8 cellular contexts compared by ENCODE assay signal in the genomic region with DNA sequence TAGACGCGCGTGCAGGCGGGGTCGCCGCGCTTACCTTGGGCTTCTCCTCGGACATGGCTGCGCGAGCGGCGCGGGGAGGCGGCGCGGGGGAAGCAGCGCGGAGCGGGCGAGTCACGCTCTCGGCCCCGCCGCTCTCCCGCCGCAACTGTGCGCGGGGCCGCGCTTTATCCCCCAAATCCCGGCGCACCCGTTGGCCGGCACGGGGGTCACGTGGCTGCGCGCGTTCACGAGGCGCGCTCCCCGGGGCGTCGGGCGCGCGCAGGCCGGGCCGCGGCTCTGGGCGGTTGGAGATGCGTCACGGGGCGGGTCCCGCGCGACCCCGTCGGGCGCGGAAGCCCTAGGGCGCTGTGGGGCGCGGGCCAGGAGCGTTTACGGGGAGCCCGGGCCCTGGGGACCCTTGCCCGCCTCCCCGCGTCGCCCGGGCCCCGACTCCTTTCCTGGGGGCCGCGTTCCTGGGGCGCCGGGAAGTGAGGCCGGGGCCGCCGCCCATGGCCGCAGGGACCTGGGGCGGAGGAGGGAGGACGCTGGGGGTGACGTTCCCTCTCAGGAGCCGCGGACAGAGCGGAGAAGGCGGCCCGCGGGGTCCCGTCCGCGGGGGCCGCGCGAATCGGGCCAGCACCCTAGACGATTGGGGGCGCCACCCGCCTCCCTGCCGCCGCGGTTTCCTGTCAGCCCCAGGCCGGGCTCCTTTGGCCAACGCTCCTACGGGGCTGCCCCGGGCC. TPM values are rescaled to one million over a fixed set of nuclear protein-coding genes. Genes with fewer than 3 reads are reported as not detected.
DNase-seq lines count a peak whose midpoint lies in the region; ATAC-seq and TF ChIP-seq lines count a peak whose summit lies in the region.

A gene (minus strand): TSS at position 149 of the 722 bp plus-strand sequence. CDS start 94 bp downstream, at position 55.

- DNase-seq in Caki2 (ENCODE audit: low read depth) (peak; percentile 85), HT1080 (ENCODE audit: low read depth) (peak; percentile 69), SJCRH30 (peak; percentile 62 to 78), activated gamma-delta T cell (lab: John Stamatoyannopoulos, UW) (peak; percentile 79), foreskin fibroblast (peak; percentile 84 to 94), neural crest cell (ENCODE audit: low read depth, low spot score) (peak; percentile 71)
- DNase-seq in stimulated activated naive CD8-positive, alpha-beta T cell treated with anti-CD3 and anti-CD28 coated beads, Interleukin-15, amount 100 ng/mL, for 72 hours, result peak; percentile 88 to 92

- H3K4me3 Mint-ChIP-seq in neural crest cell, result peak within 1 kb of the TSS; percentile 77
- H3K4me3 Mint-ChIP-seq in stimulated activated naive CD8-positive, alpha-beta T cell treated with anti-CD3 and anti-CD28 coated beads, Interleukin-15, amount 100 ng/mL, for 72 hours, result peak within 1 kb of the TSS; percentile 75 to 80

- H3K27ac ChIP-seq in SJCRH30, result peak within 1 kb of the TSS; percentile 42; the same call in 1 of the 2 replicates

- no peaks in the 10 kb centered on the region for H3K27me3 Mint-ChIP-seq in neural crest cell (ENCODE audit: low read depth)
- H3K27me3 Mint-ChIP-seq in stimulated activated naive CD8-positive, alpha-beta T cell treated with anti-CD3 and anti-CD28 coated beads, Interleukin-15, amount 100 ng/mL, for 72 hours, result peaks cover 11% of the 10 kb centered on the region

- peaks cover 9% of the 10 kb centered on the region for H3K4me1 Mint-ChIP-seq in neural crest cell
- peaks cover 24% of the 10 kb centered on the region for H3K4me1 Mint-ChIP-seq in stimulated activated naive CD8-positive, alpha-beta T cell treated with anti-CD3 and anti-CD28 coated beads, Interleukin-15, amount 100 ng/mL, for 72 hours

- H3K4me1 ChIP-seq in SJCRH30, result no peaks in the 10 kb centered on the region; the same call in 1 of the 2 replicates

- H3K9me3 Mint-ChIP-seq in neural crest cell, result peaks cover 13% of the 10 kb centered on the region
- peaks cover 10 to 26% of the 10 kb centered on the region in 2 donors for H3K9me3 Mint-ChIP-seq in stimulated activated naive CD8-positive, alpha-beta T cell treated with anti-CD3 and anti-CD28 coated beads, Interleukin-15, amount 100 ng/mL, for 72 hours

- ATAC-seq in GM19463 (IDR thresholded peaks at IDR 0.05; ENCODE audit: unreplicated experiment), result peak; percentile 74
- peak; percentile 79 for ATAC-seq in stimulated activated naive CD8-positive, alpha-beta T cell treated with anti-CD3 and anti-CD28 coated beads, Interleukin-15, amount 100 ng/mL, for 72 hours

- in situ Hi-C loops in Caki2 (cut with HindIII; ENCODE audit: low pct_unique_long_range_greater_than_20kb, low sequenced_read_pairs), result loop anchor here (25.0 kb wide), 1 partner anchor 319 kb away; no protein-coding TSS in a partner anchor

- H3K4me3 ChIP-seq in SJCRH30 (peak within 1 kb of the TSS; percentile 74), foreskin fibroblast (ENCODE audit: low read depth in 1 of 2, low read length in 2 of 2) (peak within 1 kb of the TSS; percentile 61 to 71)

- H3K36me3 ChIP-seq in SJCRH30, result no peaks in the 10 kb centered on the region

- H3K36me3 Mint-ChIP-seq in neural crest cell (ENCODE audit: low read depth), result peaks cover 11% of the 10 kb centered on the region

- no peaks in the 10 kb centered on the region for H3K27me3 ChIP-seq in SJCRH30

- TF ChIP-seq CTCF in foreskin fibroblast (IDR thresholded peaks at IDR 0.05; ENCODE audit: low read depth, low read length) (no peak), neural crest cell (conservative IDR thresholded peaks at IDR 0.05) (no peak)

- H3K9me3 ChIP-seq in SJCRH30 (replicated peaks), result peaks cover 7% of the 10 kb centered on the region

- no peak within 1 kb of the TSS for H3K27ac Mint-ChIP-seq in neural crest cell (ENCODE audit: unreplicated experiment)
- H3K27ac Mint-ChIP-seq in stimulated activated naive CD8-positive, alpha-beta T cell treated with anti-CD3 and anti-CD28 coated beads, Interleukin-15, amount 100 ng/mL, for 72 hours, result peak within 1 kb of the TSS in 1 of 2 donors; percentile 78

RNA-seq across cellular contexts. Expression of the gene that starts here (rescaled TPM):
- total RNA-seq in Caki2 (2014; rRNA removed; shearing (Covaris generic); ENCODE audit: low replicate concordance), result 128 and 131 TPM in 2 replicates
- 130 and 154 TPM in 2 replicates for total RNA-seq in HT1080 (2014; rRNA removed; shearing (Covaris generic))
- 126 and 140 TPM in 2 replicates for polyA plus RNA-seq in HT1080 (2015; cell fraction: cytosol; rRNA removed)
- polyA plus RNA-seq in HT1080 (2015; cell fraction: nucleus; rRNA removed), result 26.9 and 27.0 TPM in 2 replicates
- 70.3 and 76.9 TPM in 2 replicates for total RNA-seq in SJCRH30 (2014; rRNA removed; shearing (Covaris generic))
- 92.1 and 97.7 TPM in 2 replicates for total RNA-seq in neural crest cell

Comparison
In these comparisons a context has a peak if more than half of its experiments do, and no peak if none do; other contexts are left out.
1. Peak in every context shown above with its lines: DNase-seq, ATAC-seq, H3K4me3 ChIP-seq and H3K27ac ChIP-seq.